Comparison of ENCODE assay signal across 20 cellular contexts in genomic region chrX:100975212-100975611, GRCh38. TPM values are rescaled to one million over a fixed set of nuclear protein-coding genes. Genes with fewer than 3 reads are reported as not detected.
"Had no signal": no experiment of that assay in that cellular context is flagged by ENCODE, and none has a peak within 500 bp of the region (broad histone marks: within the 10 kb centered on the region; RNA-seq: fewer than 3 reads in every experiment).

No MANE protein-coding gene starts in this region.

- H3K4me1 ChIP-seq: lower lobe of right lung, parathyroid adenoma, stomach, suprapubic skin, tibial nerve had no signal

- DNase-seq: activated CD4-positive, alpha-beta T cell treated with anti-CD3 and anti-CD28 coated beads for 36 hours; activated CD4-positive, alpha-beta T cell treated with anti-CD3 and anti-CD28 coated beads, Interleukin-2, amount 50 U/mL, for 4 hours; activated naive CD4-positive, alpha-beta T cell treated with Interleukin-2 at 50 U/mL for 16 hours; activated naive CD8-positive, alpha-beta T cell treated with anti-CD3 and anti-CD28 coated beads for 36 hours; activated T-cell treated with anti-CD3 and anti-CD28 coated beads, Interleukin-2, amount 50 U/mL, for 48 hours; amniotic stem cell; lower lobe of right lung; mesendoderm; mucosa of descending colon; nephron progenitor cell; right cardiac atrium; stimulated activated CD4-positive, alpha-beta T cell treated with anti-CD3 and anti-CD28 coated beads, Interleukin-1b, Interleukin-23, amount 100 ng/mL, for 48 hours; stomach; T1000 had no signal

- H3K4me3 ChIP-seq: cardiac muscle cell, lower lobe of right lung, mucosa of descending colon, skin epidermis, stomach, suprapubic skin, tibial nerve had no signal

- H3K9me3 ChIP-seq: lower lobe of right lung, mucosa of descending colon, suprapubic skin, tibial nerve had no signal

- H3K27me3 ChIP-seq: cardiac muscle cell, stomach, suprapubic skin, tibial nerve had no signal

- H3K36me3 ChIP-seq: cardiac muscle cell, lower lobe of right lung, stomach, suprapubic skin had no signal

RNA-seq across cellular contexts. Expression of gene ARL13A, which starts 5.7 kb away (rescaled TPM):
- polyA plus RNA-seq: cardiac muscle cell, right cardiac atrium, stomach, urinary bladder had no signal

RNA-seq across cellular contexts. Expression of gene XKRX, which starts 46.5 kb away (rescaled TPM):
- polyA plus RNA-seq: right cardiac atrium had no signal
